Comparison of ENCODE assay signal across 1 cellular context in the genomic region with DNA sequence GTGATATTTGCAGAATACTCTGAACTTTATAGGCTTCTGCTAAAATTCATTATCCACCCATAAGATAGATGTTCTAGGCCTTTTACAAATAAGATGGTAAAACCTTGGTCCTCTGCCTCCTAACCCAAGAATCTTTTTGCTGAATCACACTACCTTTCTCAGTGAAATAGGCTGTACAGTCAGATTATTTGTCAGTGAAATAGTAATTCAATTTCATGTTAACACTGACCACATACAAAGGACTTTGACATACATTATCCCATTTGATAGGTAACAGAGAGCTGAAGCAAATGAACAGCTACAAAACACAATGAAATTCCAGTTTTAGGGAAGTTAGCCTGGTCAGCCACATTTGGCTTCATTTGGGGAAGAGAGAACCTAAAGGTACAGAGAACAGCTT.
TF ChIP-seq lines count a peak whose summit lies in the region.

No MANE protein-coding gene starts in this region.

TF ChIP-seq in IMR-90, 13 proteins besides CTCF, POLR2A, EP300 and RAD21 (continued from another document):
- TF ChIP-seq, protein P1, sequence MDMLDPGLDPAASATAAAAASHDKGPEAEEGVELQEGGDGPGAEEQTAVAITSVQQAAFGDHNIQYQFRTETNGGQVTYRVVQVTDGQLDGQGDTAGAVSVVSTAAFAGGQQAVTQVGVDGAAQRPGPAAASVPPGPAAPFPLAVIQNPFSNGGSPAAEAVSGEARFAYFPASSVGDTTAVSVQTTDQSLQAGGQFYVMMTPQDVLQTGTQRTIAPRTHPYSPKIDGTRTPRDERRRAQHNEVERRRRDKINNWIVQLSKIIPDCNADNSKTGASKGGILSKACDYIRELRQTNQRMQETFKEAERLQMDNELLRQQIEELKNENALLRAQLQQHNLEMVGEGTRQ (IDR thresholded peaks at IDR 0.05; ENCODE audit: low read depth, low read length), result no peak
- no peak for TF ChIP-seq MXI1 (IDR thresholded peaks at IDR 0.05; ENCODE audit: borderline replicate concordance, low read depth, low read length)
- no peak for TF ChIP-seq RCOR1 (IDR thresholded peaks at IDR 0.05; ENCODE audit: insufficient replicate concordance, low read length)
TF ChIP-seq in IMR-90: peak in this region for 0.
